1 cellular context compared by ENCODE assay signal in the genomic region with DNA sequence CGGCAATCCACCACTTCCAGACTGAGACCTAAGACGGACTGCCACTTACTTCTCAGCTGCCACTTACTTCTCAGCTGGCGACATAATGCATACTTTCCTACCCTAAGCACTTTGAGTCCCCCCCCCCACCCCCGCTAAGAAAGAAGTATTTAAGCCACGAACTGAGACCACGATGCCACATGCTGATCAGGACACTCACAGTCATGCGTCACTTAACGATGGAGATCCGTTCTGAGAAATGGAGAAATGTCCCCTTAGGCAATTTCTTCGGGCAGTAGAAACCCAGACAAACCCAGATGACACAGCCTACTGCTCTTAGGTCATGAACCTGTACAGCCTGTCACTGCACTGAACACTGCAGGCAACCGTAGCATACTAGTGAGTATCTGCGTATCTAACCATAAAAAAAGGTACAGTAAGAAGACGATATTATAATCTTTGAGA.
TF ChIP-seq lines count a peak whose summit lies in the region.

No MANE protein-coding gene starts in this region.

TF ChIP-seq in HepG2, 621 proteins besides CTCF, POLR2A, EP300 and RAD21 (continued from another document):
- TF ChIP-seq, protein P1, sequence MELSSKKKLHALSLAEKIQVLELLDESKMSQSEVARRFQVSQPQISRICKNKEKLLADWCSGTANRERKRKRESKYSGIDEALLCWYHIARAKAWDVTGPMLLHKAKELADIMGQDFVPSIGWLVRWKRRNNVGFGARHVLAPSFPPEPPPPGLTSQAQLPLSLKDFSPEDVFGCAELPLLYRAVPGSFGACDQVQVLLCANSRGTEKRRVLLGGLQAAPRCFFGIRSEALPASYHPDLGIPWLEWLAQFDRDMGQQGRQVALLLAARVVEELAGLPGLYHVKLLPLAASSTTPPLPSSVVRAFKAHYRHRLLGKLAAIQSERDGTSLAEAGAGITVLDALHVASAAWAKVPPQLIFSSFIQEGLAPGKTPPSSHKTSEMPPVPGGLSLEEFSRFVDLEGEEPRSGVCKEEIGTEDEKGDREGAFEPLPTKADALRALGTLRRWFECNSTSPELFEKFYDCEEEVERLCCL (CRISPR knock-in tag; IDR thresholded peaks at IDR 0.05; ENCODE audit: borderline replicate concordance): 0 out of 2 replicates have a peak, but pooled peaks have one; percentile 1
- 0 out of 2 replicates have a peak, but pooled peaks have one; percentile 20 for TF ChIP-seq ZNF101 (CRISPR knock-in tag; IDR thresholded peaks at IDR 0.05; ENCODE audit: borderline replicate concordance, low read depth)
- TF ChIP-seq, protein P2, sequence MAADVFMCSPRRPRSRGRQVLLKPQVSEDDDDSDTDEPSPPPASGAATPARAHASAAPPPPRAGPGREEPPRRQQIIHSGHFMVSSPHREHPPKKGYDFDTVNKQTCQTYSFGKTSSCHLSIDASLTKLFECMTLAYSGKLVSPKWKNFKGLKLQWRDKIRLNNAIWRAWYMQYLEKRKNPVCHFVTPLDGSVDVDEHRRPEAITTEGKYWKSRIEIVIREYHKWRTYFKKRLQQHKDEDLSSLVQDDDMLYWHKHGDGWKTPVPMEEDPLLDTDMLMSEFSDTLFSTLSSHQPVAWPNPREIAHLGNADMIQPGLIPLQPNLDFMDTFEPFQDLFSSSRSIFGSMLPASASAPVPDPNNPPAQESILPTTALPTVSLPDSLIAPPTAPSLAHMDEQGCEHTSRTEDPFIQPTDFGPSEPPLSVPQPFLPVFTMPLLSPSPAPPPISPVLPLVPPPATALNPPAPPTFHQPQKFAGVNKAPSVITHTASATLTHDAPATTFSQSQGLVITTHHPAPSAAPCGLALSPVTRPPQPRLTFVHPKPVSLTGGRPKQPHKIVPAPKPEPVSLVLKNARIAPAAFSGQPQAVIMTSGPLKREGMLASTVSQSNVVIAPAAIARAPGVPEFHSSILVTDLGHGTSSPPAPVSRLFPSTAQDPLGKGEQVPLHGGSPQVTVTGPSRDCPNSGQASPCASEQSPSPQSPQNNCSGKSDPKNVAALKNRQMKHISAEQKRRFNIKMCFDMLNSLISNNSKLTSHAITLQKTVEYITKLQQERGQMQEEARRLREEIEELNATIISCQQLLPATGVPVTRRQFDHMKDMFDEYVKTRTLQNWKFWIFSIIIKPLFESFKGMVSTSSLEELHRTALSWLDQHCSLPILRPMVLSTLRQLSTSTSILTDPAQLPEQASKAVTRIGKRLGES (CRISPR knock-in tag; IDR thresholded peaks at IDR 0.05; ENCODE audit: borderline replicate concordance): peak; percentile 39; the same call in 1 of the 2 replicates
- TF ChIP-seq, protein P3, sequence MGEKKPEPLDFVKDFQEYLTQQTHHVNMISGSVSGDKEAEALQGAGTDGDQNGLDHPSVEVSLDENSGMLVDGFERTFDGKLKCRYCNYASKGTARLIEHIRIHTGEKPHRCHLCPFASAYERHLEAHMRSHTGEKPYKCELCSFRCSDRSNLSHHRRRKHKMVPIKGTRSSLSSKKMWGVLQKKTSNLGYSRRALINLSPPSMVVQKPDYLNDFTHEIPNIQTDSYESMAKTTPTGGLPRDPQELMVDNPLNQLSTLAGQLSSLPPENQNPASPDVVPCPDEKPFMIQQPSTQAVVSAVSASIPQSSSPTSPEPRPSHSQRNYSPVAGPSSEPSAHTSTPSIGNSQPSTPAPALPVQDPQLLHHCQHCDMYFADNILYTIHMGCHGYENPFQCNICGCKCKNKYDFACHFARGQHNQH (CRISPR knock-in tag; IDR thresholded peaks at IDR 0.05): 0 out of 2 replicates have a peak, but pooled peaks have one; percentile 17
- TF ChIP-seq ZSCAN31 (CRISPR knock-in tag; IDR thresholded peaks at IDR 0.05; ENCODE audit: low read depth): peak; percentile 13; the same call in 1 of the 2 replicates
- TF ChIP-seq SAP130 (CRISPR knock-in tag; IDR thresholded peaks at IDR 0.05; ENCODE audit: low read depth): 0 out of 2 replicates have a peak, but pooled peaks have one; percentile 10
- TF ChIP-seq, protein P4, sequence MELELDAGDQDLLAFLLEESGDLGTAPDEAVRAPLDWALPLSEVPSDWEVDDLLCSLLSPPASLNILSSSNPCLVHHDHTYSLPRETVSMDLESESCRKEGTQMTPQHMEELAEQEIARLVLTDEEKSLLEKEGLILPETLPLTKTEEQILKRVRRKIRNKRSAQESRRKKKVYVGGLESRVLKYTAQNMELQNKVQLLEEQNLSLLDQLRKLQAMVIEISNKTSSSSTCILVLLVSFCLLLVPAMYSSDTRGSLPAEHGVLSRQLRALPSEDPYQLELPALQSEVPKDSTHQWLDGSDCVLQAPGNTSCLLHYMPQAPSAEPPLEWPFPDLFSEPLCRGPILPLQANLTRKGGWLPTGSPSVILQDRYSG (CRISPR knock-in tag; IDR thresholded peaks at IDR 0.05): peak; percentile 3; the same call in 1 of the 2 replicates
- TF ChIP-seq ZNF772 (CRISPR knock-in tag; IDR thresholded peaks at IDR 0.05): 0 out of 2 replicates have a peak, but pooled peaks have one; percentile 36
- TF ChIP-seq, protein P5, sequence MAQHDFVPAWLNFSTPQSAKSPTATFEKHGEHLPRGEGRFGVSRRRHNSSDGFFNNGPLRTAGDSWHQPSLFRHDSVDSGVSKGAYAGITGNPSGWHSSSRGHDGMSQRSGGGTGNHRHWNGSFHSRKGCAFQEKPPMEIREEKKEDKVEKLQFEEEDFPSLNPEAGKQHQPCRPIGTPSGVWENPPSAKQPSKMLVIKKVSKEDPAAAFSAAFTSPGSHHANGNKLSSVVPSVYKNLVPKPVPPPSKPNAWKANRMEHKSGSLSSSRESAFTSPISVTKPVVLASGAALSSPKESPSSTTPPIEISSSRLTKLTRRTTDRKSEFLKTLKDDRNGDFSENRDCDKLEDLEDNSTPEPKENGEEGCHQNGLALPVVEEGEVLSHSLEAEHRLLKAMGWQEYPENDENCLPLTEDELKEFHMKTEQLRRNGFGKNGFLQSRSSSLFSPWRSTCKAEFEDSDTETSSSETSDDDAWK (CRISPR knock-in tag; IDR thresholded peaks at IDR 0.05): no peak
- no peak for TF ChIP-seq ZNF24 (IDR thresholded peaks at IDR 0.05)
- TF ChIP-seq ZNF674 (CRISPR knock-in tag; IDR thresholded peaks at IDR 0.05; ENCODE audit: low read depth): peak; percentile 32; the same call in 1 of the 2 replicates
- TF ChIP-seq ZNF337 (CRISPR knock-in tag; IDR thresholded peaks at IDR 0.05; ENCODE audit: borderline replicate concordance, low read depth): no peak
- TF ChIP-seq, protein P6, sequence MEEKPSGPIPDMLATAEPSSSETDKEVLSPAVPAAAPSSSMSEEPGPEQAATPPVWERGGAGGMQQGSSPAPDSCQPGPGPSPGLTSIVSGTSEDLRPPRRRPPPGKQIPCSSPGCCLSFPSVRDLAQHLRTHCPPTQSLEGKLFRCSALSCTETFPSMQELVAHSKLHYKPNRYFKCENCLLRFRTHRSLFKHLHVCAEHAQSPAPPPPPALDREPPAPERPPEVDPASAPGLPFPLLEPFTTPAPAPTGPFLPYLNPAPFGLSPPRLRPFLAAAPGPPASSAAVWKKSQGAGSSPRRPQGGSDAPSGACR (CRISPR knock-in tag; IDR thresholded peaks at IDR 0.05): 0 out of 2 replicates have a peak, but pooled peaks have one; percentile 26
- TF ChIP-seq, protein P7, sequence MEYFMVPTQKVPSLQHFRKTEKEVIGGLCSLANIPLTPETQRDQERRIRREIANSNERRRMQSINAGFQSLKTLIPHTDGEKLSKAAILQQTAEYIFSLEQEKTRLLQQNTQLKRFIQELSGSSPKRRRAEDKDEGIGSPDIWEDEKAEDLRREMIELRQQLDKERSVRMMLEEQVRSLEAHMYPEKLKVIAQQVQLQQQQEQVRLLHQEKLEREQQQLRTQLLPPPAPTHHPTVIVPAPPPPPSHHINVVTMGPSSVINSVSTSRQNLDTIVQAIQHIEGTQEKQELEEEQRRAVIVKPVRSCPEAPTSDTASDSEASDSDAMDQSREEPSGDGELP (IDR thresholded peaks at IDR 0.05; ENCODE audit: borderline replicate concordance, low read depth): peak; percentile 43; the same call in 1 of the 2 replicates
- TF ChIP-seq ELF1 (CRISPR knock-in tag; IDR thresholded peaks at IDR 0.05): no peak
- TF ChIP-seq, protein P8, sequence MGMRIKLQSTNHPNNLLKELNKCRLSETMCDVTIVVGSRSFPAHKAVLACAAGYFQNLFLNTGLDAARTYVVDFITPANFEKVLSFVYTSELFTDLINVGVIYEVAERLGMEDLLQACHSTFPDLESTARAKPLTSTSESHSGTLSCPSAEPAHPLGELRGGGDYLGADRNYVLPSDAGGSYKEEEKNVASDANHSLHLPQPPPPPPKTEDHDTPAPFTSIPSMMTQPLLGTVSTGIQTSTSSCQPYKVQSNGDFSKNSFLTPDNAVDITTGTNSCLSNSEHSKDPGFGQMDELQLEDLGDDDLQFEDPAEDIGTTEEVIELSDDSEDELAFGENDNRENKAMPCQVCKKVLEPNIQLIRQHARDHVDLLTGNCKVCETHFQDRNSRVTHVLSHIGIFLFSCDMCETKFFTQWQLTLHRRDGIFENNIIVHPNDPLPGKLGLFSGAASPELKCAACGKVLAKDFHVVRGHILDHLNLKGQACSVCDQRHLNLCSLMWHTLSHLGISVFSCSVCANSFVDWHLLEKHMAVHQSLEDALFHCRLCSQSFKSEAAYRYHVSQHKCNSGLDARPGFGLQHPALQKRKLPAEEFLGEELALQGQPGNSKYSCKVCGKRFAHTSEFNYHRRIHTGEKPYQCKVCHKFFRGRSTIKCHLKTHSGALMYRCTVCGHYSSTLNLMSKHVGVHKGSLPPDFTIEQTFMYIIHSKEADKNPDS (CRISPR knock-in tag; IDR thresholded peaks at IDR 0.05): 0 out of 2 replicates have a peak, but pooled peaks have one; percentile 3
- peak; percentile 79; the same call in 1 of the 2 replicates for TF ChIP-seq RARG (CRISPR knock-in tag; IDR thresholded peaks at IDR 0.05; ENCODE audit: low read depth)
